In genomic region chr10:46465765-46466164, GRCh38 we compare ENCODE assay signal across 10 cellular contexts. TPM values are rescaled to one million over a fixed set of nuclear protein-coding genes. Genes with fewer than 3 reads are reported as not detected.
A peak's percentile ranks its signal among the peaks of the same experiment; 100 is the strongest.
DNase-seq lines count a peak whose midpoint lies in the region; ATAC-seq, FAIRE-seq and TF ChIP-seq lines count a peak whose summit lies in the region.
"Not testable (repeated sequence)": the region's sequence is repeated elsewhere in the genome, so short reads cannot be mapped to it uniquely, and the experiment has no call there.
"Had no signal": no experiment of that assay in that cellular context is flagged by ENCODE, and none has a peak within 500 bp of the region (broad histone marks: within the 10 kb centered on the region; RNA-seq: fewer than 3 reads in every experiment).

Gene NPY4R, minus strand, starts transcription at chr10:46465958. Its CDS starts 3,323 bp downstream, at chr10:46462635.

- not testable (repeated sequence) for TF ChIP-seq CTCF in A549 (IDR thresholded peaks at IDR 0.05); RWPE2 (IDR thresholded peaks at IDR 0.05; ENCODE audit: poor library complexity, severe bottlenecking); colonic mucosa (IDR thresholded peaks at IDR 0.05); mucosa of descending colon (IDR thresholded peaks at IDR 0.05); stomach (IDR thresholded peaks at IDR 0.05)

- H3K9me3 ChIP-seq in A549; RWPE2 (ENCODE audit: severe bottlenecking); colonic mucosa; mucosa of descending colon; stomach: not testable (repeated sequence)

- CTCF ChIA-PET in A549 (lab: Yijun Ruan, JAX) = not testable (repeated sequence)

- WGBS in A549 (ENCODE audit: missing lambda C conversion rate) = 94% methylated on average over 2 of the region's 36 CpGs
- WGBS in stomach, 5 donors = 0 to 17% (median 3%) methylated on average over 2 to 12 of the region's 36 CpGs; no CpG with 5 or more reads in 1 of the 5 donors

- not testable (repeated sequence) for H3K4me2 ChIP-seq in A549

- DNase-seq in A549 (ENCODE audit: low read depth in 1 of 2, low spot score in 1 of 2); RWPE2 (ENCODE audit: low spot score); left lobe of liver (ENCODE audit: low spot score); mucosa of descending colon: not testable (repeated sequence)
- peak; percentile 15 for DNase-seq in colonic mucosa
- DNase-seq in left ventricle myocardium superior = peak; percentile 30
- peak; percentile 17 for DNase-seq in posterior vena cava (ENCODE audit: low spot score)
- peak; percentile 32 for DNase-seq in stomach

- peak within 1 kb of the TSS in 1 of 2 experiments; percentile 79; a peak in 3 of 6 replicates for H3K27ac ChIP-seq in A549
- H3K27ac ChIP-seq in RWPE2 (ENCODE audit: poor library complexity, severe bottlenecking); colonic mucosa; stomach: not testable (repeated sequence)

- H3K9ac ChIP-seq in colonic mucosa (ENCODE audit: low read depth in 2 of 2, low read length in 2 of 2) = not testable (repeated sequence)

- TF ChIP-seq EP300 in A549 (IDR thresholded peaks at IDR 0.05); stomach (IDR thresholded peaks at IDR 0.05): not testable (repeated sequence)

- intact Hi-C loops in colonic mucosa (cut with DNase I); left ventricle myocardium superior (cut with micrococcal nuclease); mucosa of descending colon (cut with DNase I, micrococcal nuclease); posterior vena cava (cut with DNase I); stomach (cut with DNase I; ENCODE audit: low total_unique reads): not testable (repeated sequence)

- not testable (repeated sequence) for H3K27me3 ChIP-seq in RWPE2 (ENCODE audit: insufficient read depth, poor library complexity, severe bottlenecking); colonic mucosa; stomach

- not testable (repeated sequence) for H3K4me1 ChIP-seq in A549; RWPE2 (ENCODE audit: insufficient read depth, poor library complexity, severe bottlenecking); colonic mucosa; mucosa of descending colon (ENCODE audit: low read depth); stomach

- not testable (repeated sequence) for TF ChIP-seq POLR2A in A549 (IDR thresholded peaks at IDR 0.05; ENCODE audit: low read length); stomach (IDR thresholded peaks at IDR 0.05)

- not testable (repeated sequence) for ATAC-seq in A549, left ventricle myocardium superior, mucosa of descending colon
- ATAC-seq in RWPE2 (ENCODE audit: low read depth) = peak; percentile 34; the same call in 2 of the 3 replicates
- ATAC-seq in left lobe of liver = peak; percentile 47

- not testable (repeated sequence) for FAIRE-seq in A549 (lab: Jason Lieb, UNC)

- POLR2A ChIA-PET in A549 (lab: Yijun Ruan, JAX) = not testable (repeated sequence)

- not testable (repeated sequence) for H3K4me3 ChIP-seq in A549; RWPE2 (ENCODE audit: severe bottlenecking); colonic mucosa; mucosa of descending colon; stomach

- TF ChIP-seq RAD21 in A549 (conservative IDR thresholded peaks at IDR 0.05 in 1 of 2, IDR thresholded peaks at IDR 0.05 in 1 of 2) = not testable (repeated sequence)

- H3K36me3 ChIP-seq in RWPE2 (ENCODE audit: low read depth); colonic mucosa; mucosa of descending colon (ENCODE audit: low read depth); stomach: not testable (repeated sequence)

RNA-seq across cellular contexts. Expression of gene NPY4R, which starts in this region (rescaled TPM):
- 92.3 and 155 TPM in 2 replicates for polyA plus RNA-seq in A549 (2011; rRNA removed)
- polyA plus RNA-seq in A549 (2012; cell fraction: cytosol; rRNA removed) = 184 and 202 TPM in 2 replicates
- 317 and 331 TPM in 2 replicates for polyA plus RNA-seq in A549 (2012; cell fraction: nucleus; rRNA removed)
- 71.6 to 79.6 TPM (median 76.1 TPM) in 3 replicates for polyA plus RNA-seq in A549 (2017; fragmentation: RNase III; extraction: RNeasy Plus Mini Kit Qiagen cat#74134 plus additional on column Dnase treatment)
- 433 and 504 TPM in 2 replicates for polyA minus RNA-seq in A549 (2011; rRNA and poly(A)+ RNA removed)
- 1 to 10 TPM; 6.3 to 9.3 TPM for total RNA-seq in colonic mucosa
- total RNA-seq in left ventricle myocardium superior = not detected
- not detected for total RNA-seq in left lobe of liver
- 10 to 100 TPM; 11.2 to 25.3 (median 18.9) TPM for total RNA-seq in mucosa of descending colon
- total RNA-seq in posterior vena cava = not detected
- total RNA-seq in stomach = 10 to 100 TPM in 1 of 5 donors, 1 to 10 TPM in 1, not detected in 3; 3.0 to 22.9 TPM
- polyA plus RNA-seq in stomach = under 1 TPM in 1 of 3 donors, not detected in 2; 0.19 TPM
- total RNA-seq: CD4-positive, CD25-positive, alpha-beta regulatory T cell; H1 had no signal
- polyA plus RNA-seq: CD4-positive, CD25-positive, alpha-beta regulatory T cell had no signal

Comparison
In these comparisons a context has a peak if more than half of its experiments do, and no peak if none do; other contexts are left out.
1. RNA of gene NPY4R (polyA plus RNA-seq): 71.6 to 331 TPM in A549; 0.19 TPM in stomach; every median in the first group is over 10 times any median in the second.
2. Peak in DNase-seq in left ventricle myocardium superior; RNA of the gene not detected or under 1 TPM.
3. Peak in ATAC-seq in left lobe of liver; RNA of the gene not detected or under 1 TPM.
4. Peak in DNase-seq in posterior vena cava; RNA of the gene not detected or under 1 TPM.